In genomic region chr3:134029734-134030381, GRCh38 we compare ENCODE assay signal across 8 cellular contexts. TPM values are rescaled to one million over a fixed set of nuclear protein-coding genes. Genes with fewer than 3 reads are reported as not detected.
DNase-seq lines count a peak whose midpoint lies in the region; ATAC-seq and TF ChIP-seq lines count a peak whose summit lies in the region.

TSS of gene SLCO2A1 (minus strand) at chr3:134029925. CDS start at chr3:134029802, 123 bp downstream.

- no peaks in the 10 kb centered on the region for H3F3A ChIP-seq in neural progenitor cell (ENCODE audit: low read depth)

- ATAC-seq in T-helper 17 cell (no peak), HG03342 (IDR thresholded peaks at IDR 0.05; ENCODE audit: unreplicated experiment) (no peak), GM19395 (IDR thresholded peaks at IDR 0.05; ENCODE audit: unreplicated experiment) (no peak)

- H3K9ac ChIP-seq in neural progenitor cell: no peak within 1 kb of the TSS

- peak within 1 kb of the TSS; percentile 83 for H2AFZ ChIP-seq in neural progenitor cell (replicated peaks)

- H3K4me1 Mint-ChIP-seq in T-helper 17 cell (peaks cover 2% of the 10 kb centered on the region), neural progenitor cell (peaks cover 10% of the 10 kb centered on the region)

- H3K27ac ChIP-seq in neural progenitor cell: no peak within 1 kb of the TSS

- no peaks in the 10 kb centered on the region for H3K9me3 Mint-ChIP-seq in neural progenitor cell

- H3K27ac Mint-ChIP-seq in T-helper 17 cell (no peak within 1 kb of the TSS), neural progenitor cell (no peak within 1 kb of the TSS)

- H3K36me3 Mint-ChIP-seq in T-helper 17 cell (ENCODE audit: low read depth) (no peaks in the 10 kb centered on the region), neural progenitor cell (no peaks in the 10 kb centered on the region)

- DNase-seq in stimulated activated CD4-positive, alpha-beta T cell treated with anti-CD3 and anti-CD28 coated beads, Interleukin-15, amount 100 ng/mL, for 24 hours: peak; percentile 27
- DNase-seq in stimulated activated CD4-positive, alpha-beta T cell treated with anti-CD3 and anti-CD28 coated beads, Interleukin-12 subunit alpha, Interleukin-12 subunit beta, amount 100 ng/mL, for 4 hours: no peak
- DNase-seq in T-helper 17 cell (no peak), glomerular visceral epithelial cell (ENCODE audit: extremely low spot score) (peak; percentile 55), neural progenitor cell (ENCODE audit: low spot score) (peak; percentile 77)
- no peak for DNase-seq in activated CD4-positive, CD25-positive, alpha-beta regulatory T cell (lab: John Stamatoyannopoulos, UW)

- H3K27me3 Mint-ChIP-seq in T-helper 17 cell: peaks cover 82% of the 10 kb centered on the region
- peaks cover 21% of the 10 kb centered on the region for H3K27me3 Mint-ChIP-seq in neural progenitor cell (ENCODE audit: insufficient read depth, low read depth)

- peak within 1 kb of the TSS; percentile 70 for H3K4me3 ChIP-seq in neural progenitor cell

- H3K4me1 ChIP-seq in neural progenitor cell: peaks cover 5% of the 10 kb centered on the region

- no peaks in the 10 kb centered on the region for H3K36me3 ChIP-seq in neural progenitor cell

- peaks cover 3% of the 10 kb centered on the region for H4K20me1 ChIP-seq in neural progenitor cell (ENCODE audit: low read depth)

- peaks cover 68% of the 10 kb centered on the region for H3K27me3 ChIP-seq in neural progenitor cell

- no peaks in the 10 kb centered on the region for H3K79me2 ChIP-seq in neural progenitor cell (ENCODE audit: low read depth)

- peak within 1 kb of the TSS; percentile 98 for H3K4me2 ChIP-seq in neural progenitor cell

- H3K4me3 Mint-ChIP-seq in T-helper 17 cell (peak within 1 kb of the TSS; percentile 80), neural progenitor cell (peak within 1 kb of the TSS; percentile 91)

- H3K9me3 ChIP-seq in T-helper 17 cell (ENCODE audit: control insufficient read depth, low read length, poor library complexity, severe bottlenecking) (no peaks in the 10 kb centered on the region), neural progenitor cell (ENCODE audit: low read depth) (no peaks in the 10 kb centered on the region)

- TF ChIP-seq CTCF in neural progenitor cell (IDR thresholded peaks at IDR 0.05): no peak

RNA-seq across cellular contexts. Expression of gene SLCO2A1, which starts in this region (rescaled TPM):
- total RNA-seq in T-helper 17 cell (under 1 TPM in 1 of 2 donors, not detected in 1; 0.16 TPM), neural progenitor cell (ENCODE audit: low replicate concordance) (0.07 and 0.09 TPM in 2 replicates)

Comparison
In these comparisons a context has a peak if more than half of its experiments do, and no peak if none do; other contexts are left out.
1. DNase-seq: peak in stimulated activated CD4-positive, alpha-beta T cell treated with anti-CD3 and anti-CD28 coated beads, Interleukin-15, amount 100 ng/mL, for 24 hours (single experiment) and glomerular visceral epithelial cell (single experiment); none in stimulated activated CD4-positive, alpha-beta T cell treated with anti-CD3 and anti-CD28 coated beads, Interleukin-12 subunit alpha, Interleukin-12 subunit beta, amount 100 ng/mL, for 4 hours (single experiment), T-helper 17 cell (0 of 3) and activated CD4-positive, CD25-positive, alpha-beta regulatory T cell (0 of 4).
2. Peak in DNase-seq, H3K4me3 ChIP-seq and H3K4me2 ChIP-seq in neural progenitor cell; RNA of the gene not detected or under 1 TPM.